29 cellular contexts compared by ENCODE assay signal in genomic region chrX:103674531-103675454, GRCh38. TPM values are rescaled to one million over a fixed set of nuclear protein-coding genes. Genes with fewer than 3 reads are reported as not detected.
A peak's percentile ranks its signal among the peaks of the same experiment; 100 is the strongest.
DNase-seq lines count a peak whose midpoint lies in the region; ATAC-seq and TF ChIP-seq lines count a peak whose summit lies in the region.
"Had no signal": no experiment of that assay in that cellular context is flagged by ENCODE, and none has a peak within 500 bp of the region (broad histone marks: within the 10 kb centered on the region; RNA-seq: fewer than 3 reads in every experiment).

No MANE protein-coding gene starts in this region.

- TF ChIP-seq CTCF in cardiac muscle cell (IDR thresholded peaks at IDR 0.05; ENCODE audit: low read depth, low read length) (no peak), left ventricle myocardium inferior (IDR thresholded peaks at IDR 0.05; ENCODE audit: borderline replicate concordance) (no peak), hepatocyte (IDR thresholded peaks at IDR 0.05; ENCODE audit: poor library complexity) (no peak)

- DNase-seq in cardiac muscle cell (ENCODE audit: low read depth in 1 of 2, low spot score in 1 of 2) (no peak), left ventricle myocardium inferior (no peak), SK-N-DZ (ENCODE audit: low spot score) (peak; percentile 22), hepatocyte (ENCODE audit: low spot score) (no peak), NCI-H774 (lab: John Stamatoyannopoulos, UW) (no peak), NCI-H1105 treated with DMSO at 0.1 percent for 48 hours (lab: John Stamatoyannopoulos, UW) (no peak)
- DNase-seq: foreskin fibroblast; Karpas-422; kidney glomerular epithelial cell; NCI-H1092 treated with DMSO at 0.1 percent for 48 hours; NCI-H2081 treated with DMSO at 0.1 percent for 48 hours; NCI-H510A treated with DMSO at 0.1 percent for 48 hours; psoas muscle; SHP77 treated with DMSO at 0.1 percent for 48 hours; stimulated activated CD4-positive, alpha-beta T cell treated with anti-CD3 and anti-CD28 coated beads, Interleukin-4, amount 100 ng/mL, for 1 hour; stomach; upper lobe of right lung had no signal

- H3K4me2 ChIP-seq in hepatocyte, result no peak overlapping the region

- ATAC-seq in HG03196 (IDR thresholded peaks at IDR 0.05; ENCODE audit: unreplicated experiment) (no peak), GM19035 (IDR thresholded peaks at IDR 0.05; ENCODE audit: unreplicated experiment) (no peak)
- ATAC-seq: activated CD4-positive, CD25-positive, alpha-beta regulatory T cell treated with anti-CD3 and anti-CD28 coated beads, Interleukin-2, amount 50 U/mL, for 24 hours; activated naive CD4-positive, alpha-beta T cell treated with anti-CD3 and anti-CD28 coated beads, Interleukin-2, amount 50 U/mL, for 72 hours; psoas muscle; upper lobe of right lung had no signal

- 79% methylated on average over 8 of the region's 8 CpGs for WGBS in hepatocyte (ENCODE audit: low lambda C conversion rate, missing lambda C conversion rate)

- no peak overlapping the region for H2AFZ ChIP-seq in hepatocyte

- H3K27me3 ChIP-seq in cardiac muscle cell (no peaks in the 10 kb centered on the region), left ventricle myocardium inferior (ENCODE audit: low read depth) (no peaks in the 10 kb centered on the region), hepatocyte (no peaks in the 10 kb centered on the region)
- H3K27me3 ChIP-seq: stomach, upper lobe of right lung had no signal

- H3K9me3 ChIP-seq in cardiac muscle cell (ENCODE audit: low read depth) (no peaks in the 10 kb centered on the region), left ventricle myocardium inferior (replicated peaks) (no peaks in the 10 kb centered on the region), hepatocyte (ENCODE audit: low read depth) (no peaks in the 10 kb centered on the region)
- H3K9me3 ChIP-seq: psoas muscle, stomach, upper lobe of right lung had no signal

- intact Hi-C loops in left ventricle myocardium inferior (cut with micrococcal nuclease), result no loop called here

- H3K36me3 ChIP-seq in cardiac muscle cell (peaks cover 37% of the 10 kb centered on the region), left ventricle myocardium inferior (peaks cover 33% of the 10 kb centered on the region), hepatocyte (replicated peaks; ENCODE audit: insufficient read depth, low read depth) (no peaks in the 10 kb centered on the region)

- peaks cover 2% of the 10 kb centered on the region for H3K79me2 ChIP-seq in hepatocyte

- H3K4me3 ChIP-seq in cardiac muscle cell (no peak overlapping the region), left ventricle myocardium inferior (no peak overlapping the region), hepatocyte (no peak overlapping the region)
- H3K4me3 ChIP-seq: psoas muscle, skin epidermis, stomach, upper lobe of right lung had no signal

- H3K9me2 ChIP-seq in hepatocyte (replicated peaks; ENCODE audit: insufficient read depth), result no peaks in the 10 kb centered on the region

- peaks cover 38% of the 10 kb centered on the region for H4K20me1 ChIP-seq in hepatocyte (ENCODE audit: insufficient read depth, poor library complexity, severe bottlenecking)

- H3K27ac ChIP-seq in cardiac muscle cell (peak overlapping the region; percentile 56), left ventricle myocardium inferior (replicated peaks) (no peak overlapping the region), hepatocyte (peak overlapping the region; percentile 30)
- H3K27ac ChIP-seq: C4-2B, psoas muscle, skin epidermis, stomach, upper lobe of right lung had no signal

- H3K4me1 ChIP-seq in cardiac muscle cell (ENCODE audit: low read depth) (peaks cover 2% of the 10 kb centered on the region), left ventricle myocardium inferior (no peaks in the 10 kb centered on the region), hepatocyte (ENCODE audit: insufficient read depth) (no peaks in the 10 kb centered on the region)
- H3K4me1 ChIP-seq: psoas muscle, stomach, upper lobe of right lung had no signal

RNA-seq across cellular contexts. Expression of gene MORF4L2, which starts 11.7 kb away (rescaled TPM):
- 796 and 838 TPM in 2 replicates for total RNA-seq in cardiac muscle cell
- 629 and 674 TPM in 2 replicates for polyA plus RNA-seq in cardiac muscle cell
- 156 TPM for total RNA-seq in left ventricle myocardium inferior
- 893 and 1,065 TPM in 2 replicates for polyA plus RNA-seq in SK-N-DZ (2014; cell fraction: cytosol; rRNA removed)
- polyA plus RNA-seq in SK-N-DZ (2014; cell fraction: nucleus; rRNA removed), result 519 and 539 TPM in 2 replicates
- total RNA-seq in hepatocyte, result 1,160 and 1,364 TPM in 2 replicates
- 772 and 829 TPM in 2 replicates for polyA plus RNA-seq in hepatocyte

RNA-seq across cellular contexts. Expression of gene TMEM31, which starts 35.9 kb away (rescaled TPM):
- total RNA-seq in cardiac muscle cell, result not detected in 2 replicates
- polyA plus RNA-seq in cardiac muscle cell, result 1.7 and 1.8 TPM in 2 replicates
- total RNA-seq in left ventricle myocardium inferior, result not detected
- 0.51 and 0.74 TPM in 2 replicates for polyA plus RNA-seq in SK-N-DZ (2014; cell fraction: cytosol; rRNA removed)
- polyA plus RNA-seq in SK-N-DZ (2014; cell fraction: nucleus; rRNA removed), result 0.37 TPM in 1 of 2 replicates, not detected in the other
- total RNA-seq in hepatocyte, result 0.28 TPM in 1 of 2 replicates, not detected in the other
- polyA plus RNA-seq in hepatocyte, result 0.89 and 1.1 TPM in 2 replicates
- total RNA-seq: A673; activated T-helper 1 cell treated with anti-CD3 and anti-CD28 coated beads, Interleukin-12 subunit alpha, Interleukin-12 subunit beta, Interleukin-2, Interleukin-4 antibody, amounts not matched to agents 30 ng/mL and 10 ng/mL and 1 ng/mL, durations not matched to agents 14 hours and 24 hours and 36 hours; endothelial cell of umbilical vein; HT-29; mesenteric fat pad; psoas muscle; stomach; T-helper 2 cell treated with Interferon-gamma antibody and Interleukin-4, amounts not matched to agents 100 ng/mL and 5 ng/mL, for 36 hours; upper lobe of right lung had no signal
- polyA plus RNA-seq: endothelial cell of umbilical vein, stomach had no signal

RNA-seq across cellular contexts. Expression of gene TCEAL1, which starts 46.0 kb away (rescaled TPM):
- 93.8 and 121 TPM in 2 replicates for total RNA-seq in cardiac muscle cell
- 51.5 and 66.3 TPM in 2 replicates for polyA plus RNA-seq in cardiac muscle cell
- total RNA-seq in left ventricle myocardium inferior, result 22.9 TPM
- 48.9 and 57.5 TPM in 2 replicates for polyA plus RNA-seq in SK-N-DZ (2014; cell fraction: cytosol; rRNA removed)
- 60.0 and 69.5 TPM in 2 replicates for polyA plus RNA-seq in SK-N-DZ (2014; cell fraction: nucleus; rRNA removed)
- 109 and 113 TPM in 2 replicates for total RNA-seq in hepatocyte
- polyA plus RNA-seq in hepatocyte, result 89.2 and 116 TPM in 2 replicates
